ENCODE assay signal across 9 cellular contexts in genomic region chr12:113862570-113863454, GRCh38.
A peak's percentile ranks its signal among the peaks of the same experiment; 100 is the strongest.
DNase-seq lines count a peak whose midpoint lies in the region; ATAC-seq and TF ChIP-seq lines count a peak whose summit lies in the region.
"Had no signal": no experiment of that assay in that cellular context is flagged by ENCODE, and none has a peak within 500 bp of the region (broad histone marks: within the 10 kb centered on the region; RNA-seq: fewer than 3 reads in every experiment).

No MANE protein-coding gene starts in this region.

- BruUV-seq in Calu3 (replicated peaks; lab: Mats Ljungman, UMichigan): no TSS peak

- H3K27ac ChIP-seq in GM23248 (no peak overlapping the region), heart right ventricle (no peak overlapping the region), transverse colon (no peak overlapping the region)
- H3K27ac ChIP-seq: VCaP had no signal

- peak; percentile 76 for ATAC-seq in central memory CD8-positive, alpha-beta T cell (replicated peaks; ENCODE audit: extremely low read depth, poor library complexity, severe bottlenecking)
- ATAC-seq in heart right ventricle: no peak

- H2AFZ ChIP-seq in GM23248: no peak overlapping the region

- peaks cover 2% of the 10 kb centered on the region for H3K36me3 Mint-ChIP-seq in central memory CD8-positive, alpha-beta T cell (ENCODE audit: insufficient read depth)
- H3K36me3 Mint-ChIP-seq in Calu3 (ENCODE audit: insufficient read depth, unreplicated experiment): no peaks in the 10 kb centered on the region

- no peak overlapping the region for H3K4me2 ChIP-seq in GM23248 (ENCODE audit: unreplicated experiment)

- H3K36me3 ChIP-seq in GM23248 (ENCODE audit: low read depth) (no peaks in the 10 kb centered on the region), heart right ventricle (peaks cover 0 to 24% (median 4%) of the 10 kb centered on the region in 9 donors), transverse colon (peaks cover 0 to 8% (median 0%) of the 10 kb centered on the region in 4 donors)

- no peak overlapping the region for H3K9ac ChIP-seq in GM23248

- H3K27me3 ChIP-seq in GM23248 (replicated peaks; ENCODE audit: insufficient read depth): no peaks in the 10 kb centered on the region
- no peaks in the 10 kb centered on the region for H3K27me3 ChIP-seq in heart right ventricle
- no peaks in the 10 kb centered on the region for H3K27me3 ChIP-seq in transverse colon

- no peak for TF ChIP-seq CTCF in heart right ventricle (IDR thresholded peaks at IDR 0.05)
- TF ChIP-seq CTCF in Calu3 (IDR thresholded peaks at IDR 0.05; ENCODE audit: unreplicated experiment): no peak
- no peak for TF ChIP-seq CTCF in transverse colon (IDR thresholded peaks at IDR 0.05)

- CTCF ChIA-PET in Calu3 (lab: Charles Lee): no interaction called here

- intact Hi-C loops in heart right ventricle (cut with DNase I) (no loop called here), Calu3 (cut with micrococcal nuclease; ENCODE audit: unreplicated experiment) (no loop called here), transverse colon (cut with DNase I; ENCODE audit: low total_unique reads) (no loop called here)

- WGBS in GM23248 (ENCODE audit: low coverage in 1 of 2, low lambda C conversion rate in 2 of 2, missing lambda C conversion rate in 2 of 2), 2 experiments: 81 to 82% methylated on average over 13 to 18 of the region's 18 CpGs
- WGBS in heart right ventricle, 2 donors: 64 to 74% methylated on average over 18 of the region's 18 CpGs
- 47 to 72% methylated on average over 5 to 18 of the region's 18 CpGs for WGBS in transverse colon (ENCODE audit: low coverage in 1 of 2), 2 donors

- H3K4me1 ChIP-seq in GM23248 (ENCODE audit: insufficient read depth) (peaks cover 6% of the 10 kb centered on the region; the same call in 1 of the 2 replicates), heart right ventricle (peaks cover 0 to 19% (median 0%) of the 10 kb centered on the region in 9 donors), transverse colon (no peaks in the 10 kb centered on the region)

- H3F3A ChIP-seq in GM23248 (ENCODE audit: insufficient read depth): no peaks in the 10 kb centered on the region

- no peak for TF ChIP-seq EP300 in transverse colon (IDR thresholded peaks at IDR 0.05; ENCODE audit: low read depth)

- no peaks in the 10 kb centered on the region for H3K27me3 Mint-ChIP-seq in central memory CD8-positive, alpha-beta T cell
- H3K27me3 Mint-ChIP-seq in Calu3 (ENCODE audit: unreplicated experiment): no peaks in the 10 kb centered on the region

- H4K20me1 ChIP-seq in GM23248 (ENCODE audit: insufficient read depth): no peaks in the 10 kb centered on the region

- H3K4me3 Mint-ChIP-seq in central memory CD8-positive, alpha-beta T cell: peak overlapping the region; percentile 48
- no peak overlapping the region for H3K4me3 Mint-ChIP-seq in Calu3 (ENCODE audit: low read depth, unreplicated experiment)

- H3K79me2 ChIP-seq in GM23248 (ENCODE audit: insufficient read depth): no peaks in the 10 kb centered on the region

- no peaks in the 10 kb centered on the region for H3K9me3 Mint-ChIP-seq in central memory CD8-positive, alpha-beta T cell
- H3K9me3 Mint-ChIP-seq in Calu3 (ENCODE audit: low read depth, unreplicated experiment): no peaks in the 10 kb centered on the region

- H3K4me1 Mint-ChIP-seq in central memory CD8-positive, alpha-beta T cell: peaks cover 45% of the 10 kb centered on the region
- H3K4me1 Mint-ChIP-seq in Calu3 (ENCODE audit: low read depth, unreplicated experiment): no peaks in the 10 kb centered on the region

- peak; percentile 14 for DNase-seq in GM23248
- peak; percentile 81 for DNase-seq in NCI-H69 (lab: John Stamatoyannopoulos, UW)
- DNase-seq in central memory CD8-positive, alpha-beta T cell (ENCODE audit: low spot score in 2 of 2): no peak
- peak; percentile 80 for DNase-seq in skeletal muscle cell (ENCODE audit: low read depth)
- DNase-seq in heart right ventricle: no peak
- DNase-seq in Calu3: no peak
- DNase-seq in T-helper 9 cell: no peak
- DNase-seq in transverse colon: no peak

- in situ Hi-C loops in GM23248 (cut with MboI): no loop called here
- in situ Hi-C loops in transverse colon (cut with MboI; ENCODE audit: low pct_ligation_motif_present in 1 of 4, low pct_unique_long_range_greater_than_20kb in 1 of 4, low sequenced_read_pairs in 3 of 4): no loop called here

- TF ChIP-seq POLR2A in transverse colon (IDR thresholded peaks at IDR 0.05): no peak

- no peak overlapping the region for H3K4me3 ChIP-seq in GM23248
- no peak overlapping the region for H3K4me3 ChIP-seq in skeletal muscle cell (ENCODE audit: low read depth, low read length)
- H3K4me3 ChIP-seq in heart right ventricle: no peak overlapping the region
- H3K4me3 ChIP-seq in transverse colon: no peak overlapping the region

- H3K27ac Mint-ChIP-seq in central memory CD8-positive, alpha-beta T cell (ENCODE audit: low read depth): no peak overlapping the region
- H3K27ac Mint-ChIP-seq in Calu3 (ENCODE audit: unreplicated experiment): no peak overlapping the region

- no peaks in the 10 kb centered on the region for H3K9me2 ChIP-seq in GM23248 (ENCODE audit: insufficient read depth)

- no peaks in the 10 kb centered on the region for H3K9me3 ChIP-seq in GM23248 (ENCODE audit: low read depth)
- H3K9me3 ChIP-seq in heart right ventricle: no peaks in the 10 kb centered on the region
- no peaks in the 10 kb centered on the region for H3K9me3 ChIP-seq in transverse colon

Comparison
In these comparisons a context has a peak if more than half of its experiments do, and no peak if none do; other contexts are left out.
1. DNase-seq: peak in GM23248 (single experiment), NCI-H69 (single experiment) and skeletal muscle cell (single experiment); none in central memory CD8-positive, alpha-beta T cell (0 of 2), heart right ventricle (0 of 2), Calu3 (single experiment), T-helper 9 cell (single experiment) and transverse colon (single experiment).